Comparison of ENCODE assay signal across 1 cellular context in the genomic region with DNA sequence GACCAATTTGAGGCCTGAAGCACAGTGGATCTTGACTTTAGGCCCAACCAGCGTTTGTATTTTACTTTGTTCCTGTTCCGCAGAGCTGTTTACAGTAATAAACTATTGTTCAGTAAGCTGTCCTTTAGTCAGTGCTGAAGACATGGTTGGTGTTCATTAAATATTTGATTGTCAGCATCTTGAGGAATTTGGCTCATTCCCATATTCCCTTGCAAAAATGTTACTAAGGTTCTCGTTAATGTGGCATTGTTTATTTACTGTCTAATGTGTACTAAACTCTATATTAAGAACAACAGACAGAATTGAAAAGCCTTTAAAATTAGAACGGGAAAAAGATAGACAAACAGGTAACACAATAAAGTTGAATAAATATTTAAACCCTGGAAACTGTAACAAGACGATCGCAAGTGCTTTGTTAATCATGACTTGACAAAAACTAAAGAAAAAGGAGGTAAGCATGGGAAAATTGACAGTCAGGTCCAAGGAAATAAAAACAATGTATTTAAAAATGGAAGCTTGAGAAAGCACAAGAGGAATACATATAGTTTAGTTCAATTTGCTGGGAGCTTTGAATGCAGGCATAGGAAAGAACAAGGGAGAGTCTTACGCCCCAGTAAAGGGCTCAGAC.
TF ChIP-seq lines count a peak whose summit lies in the region.

No MANE protein-coding gene starts in this region.

TF ChIP-seq in HepG2, 621 proteins besides CTCF, POLR2A, EP300 and RAD21 (continued from another document):
- peak; percentile 80 for TF ChIP-seq NFE2L2 (IDR thresholded peaks at IDR 0.05; ENCODE audit: low read length)
- TF ChIP-seq ZNF644 (CRISPR knock-in tag; IDR thresholded peaks at IDR 0.05; ENCODE audit: low read depth): no peak
